In genomic region chrX:45709381-45709780, GRCh38 we compare ENCODE assay signal across 18 cellular contexts.
DNase-seq lines count a peak whose midpoint lies in the region; ATAC-seq and TF ChIP-seq lines count a peak whose summit lies in the region.
"Had no signal": no experiment of that assay in that cellular context is flagged by ENCODE, and none has a peak within 500 bp of the region (broad histone marks: within the 10 kb centered on the region; RNA-seq: fewer than 3 reads in every experiment).

No MANE protein-coding gene starts in this region.

- no peaks in the 10 kb centered on the region; the same call in 1 of the 2 replicates for H3K9me2 ChIP-seq in GM23248 (ENCODE audit: insufficient read depth)

- no peak overlapping the region for H3K4me3 ChIP-seq in AG10803 (ENCODE audit: low read length)
- no peak overlapping the region for H3K4me3 ChIP-seq in GM23248
- no peak overlapping the region for H3K4me3 ChIP-seq in fibroblast of lung (replicated peaks in 1 of 4; ENCODE audit: control extremely low read depth in 1 of 4, insufficient read depth in 1 of 4, low read depth in 3 of 4, low read length in 4 of 4)
- H3K4me3 ChIP-seq: heart left ventricle, mucosa of descending colon had no signal

- peaks cover 45% of the 10 kb centered on the region for H3K4me1 ChIP-seq in GM23248 (ENCODE audit: insufficient read depth)
- peaks cover 24% of the 10 kb centered on the region for H3K4me1 ChIP-seq in fibroblast of lung (ENCODE audit: control insufficient read depth, extremely low read depth, insufficient read depth, low read length)
- H3K4me1 ChIP-seq: heart left ventricle had no signal

- H3K27me3 ChIP-seq in GM23248 (replicated peaks; ENCODE audit: insufficient read depth) (no peaks in the 10 kb centered on the region), fibroblast of lung (ENCODE audit: control insufficient read depth, insufficient read depth, low read length) (no peaks in the 10 kb centered on the region)

- CTCF ChIA-PET in activated B cell treated with CpG ODN at 0.5 μM for 24 hours (lab: Charles Lee) = no interaction called here

- no peaks in the 10 kb centered on the region for H3K9me3 ChIP-seq in GM23248 (ENCODE audit: low read depth)
- no peaks in the 10 kb centered on the region for H3K9me3 ChIP-seq in fibroblast of lung (ENCODE audit: control insufficient read depth, insufficient read depth, low read depth, low read length)
- H3K9me3 ChIP-seq: heart left ventricle, mucosa of descending colon had no signal

- no peaks in the 10 kb centered on the region for H3K36me3 ChIP-seq in GM23248 (ENCODE audit: low read depth)
- H3K36me3 ChIP-seq in fibroblast of lung (ENCODE audit: control insufficient read depth, insufficient read depth, low read length) = no peaks in the 10 kb centered on the region
- H3K36me3 ChIP-seq: heart left ventricle had no signal

- peaks cover 59% of the 10 kb centered on the region for H3F3A ChIP-seq in GM23248 (ENCODE audit: insufficient read depth)

- intact Hi-C loops in activated B cell treated with CpG ODN at 0.5 μM for 24 hours (cut with micrococcal nuclease) = no loop called here

- H3K36me3 Mint-ChIP-seq in activated B cell treated with CpG ODN at 0.5 μM for 24 hours (ENCODE audit: low read depth) = no peaks in the 10 kb centered on the region

- H3K4me2 ChIP-seq in GM23248 (ENCODE audit: unreplicated experiment) (peak overlapping the region; percentile 49), fibroblast of lung (ENCODE audit: extremely low read depth, insufficient read depth, low read length) (no peak overlapping the region)

- POLR2A ChIA-PET in activated B cell treated with CpG ODN at 0.5 μM for 24 hours (lab: Charles Lee) = no interaction called here

- peak overlapping the region; percentile 62 for H3K27ac Mint-ChIP-seq in activated B cell treated with CpG ODN at 0.5 μM for 24 hours
- H3K27ac Mint-ChIP-seq: H9 had no signal

- H3K9me3 Mint-ChIP-seq in activated B cell treated with CpG ODN at 0.5 μM for 24 hours = no peaks in the 10 kb centered on the region

- H3K4me1 Mint-ChIP-seq in activated B cell treated with CpG ODN at 0.5 μM for 24 hours = peaks cover 22% of the 10 kb centered on the region
- H3K4me1 Mint-ChIP-seq: H9 had no signal

- in situ Hi-C loops in GM23248 (cut with MboI) = loop anchor here (25.0 kb wide), 1 partner anchor 197 kb away; no protein-coding TSS in a partner anchor

- H3K79me2 ChIP-seq in GM23248 (ENCODE audit: insufficient read depth) (no peaks in the 10 kb centered on the region), fibroblast of lung (ENCODE audit: control insufficient read depth, insufficient read depth, low read length) (no peaks in the 10 kb centered on the region)

- H3K4me3 Mint-ChIP-seq in activated B cell treated with CpG ODN at 0.5 μM for 24 hours = no peak overlapping the region
- H3K4me3 Mint-ChIP-seq: H9 had no signal

- no peak for TF ChIP-seq CTCF in AG10803 (conservative IDR thresholded peaks at IDR 0.05; ENCODE audit: low read length)
- no peak for TF ChIP-seq CTCF in activated B cell treated with CpG ODN at 0.5 μM for 24 hours (IDR thresholded peaks at IDR 0.05)
- no peak for TF ChIP-seq CTCF in fibroblast of lung (conservative IDR thresholded peaks at IDR 0.05 in 1 of 2, IDR thresholded peaks at IDR 0.05 in 1 of 2; ENCODE audit: low read depth in 1 of 2, low read length in 2 of 2)

- no peaks in the 10 kb centered on the region for H3K27me3 Mint-ChIP-seq in activated B cell treated with CpG ODN at 0.5 μM for 24 hours

- H3K27ac ChIP-seq in GM23248 (peak overlapping the region; percentile 93), fibroblast of lung (ENCODE audit: insufficient read depth, low read length) (peak overlapping the region; percentile 86)
- H3K27ac ChIP-seq: heart left ventricle, VCaP had no signal

- no peak for ATAC-seq in activated B cell treated with CpG ODN at 0.5 μM for 24 hours (ENCODE audit: low read depth)
- ATAC-seq in HG03521 (IDR thresholded peaks at IDR 0.05; ENCODE audit: unreplicated experiment) = no peak
- ATAC-seq in HG02610 (IDR thresholded peaks at IDR 0.05; ENCODE audit: unreplicated experiment) = no peak
- ATAC-seq: heart left ventricle, mucosa of descending colon had no signal

- DNase-seq in AG10803 (ENCODE audit: low read depth) = peak; percentile 36
- DNase-seq in GM23248 = peak; percentile 47
- DNase-seq in activated B cell treated with CpG ODN at 0.5 μM for 24 hours = no peak
- DNase-seq in fibroblast of lung (ENCODE audit: low read depth in 2 of 2) = peak in 1 of 2 donors; percentile 22
- DNase-seq in HPDE6-E6E7 (ENCODE audit: extremely low spot score) = no peak
- DNase-seq in SK-N-DZ (ENCODE audit: low spot score) = no peak
- DNase-seq: C1 segment of cervical spinal cord; DMS53; H9; heart left ventricle; KBM-7; kidney; mucosa of descending colon; NCI-H1417; stimulated activated CD4-positive, alpha-beta T cell treated with anti-CD3 and anti-CD28 coated beads, Interleukin-12 subunit alpha, Interleukin-12 subunit beta, amount 100 ng/mL, for 4 hours had no signal

- WGBS in GM23248 (ENCODE audit: low coverage in 1 of 2, low lambda C conversion rate in 2 of 2, missing lambda C conversion rate in 2 of 2), 2 experiments = 0 to 10% methylated on average over 1 of the region's 1 CpG

- H2AFZ ChIP-seq in GM23248 = no peak overlapping the region
- no peak overlapping the region for H2AFZ ChIP-seq in fibroblast of lung (ENCODE audit: low read length)

- H3K9ac ChIP-seq in GM23248 = peak overlapping the region; percentile 62
- no peak overlapping the region for H3K9ac ChIP-seq in fibroblast of lung (ENCODE audit: insufficient read depth, low read length)

- H4K20me1 ChIP-seq in GM23248 (ENCODE audit: insufficient read depth) = no peaks in the 10 kb centered on the region
- no peaks in the 10 kb centered on the region for H4K20me1 ChIP-seq in fibroblast of lung (ENCODE audit: control insufficient read depth, extremely low read depth, insufficient read depth, low read length)

Comparison
In these comparisons a context has a peak if more than half of its experiments do, and no peak if none do; other contexts are left out.
1. DNase-seq: peak in AG10803 (single experiment) and GM23248 (single experiment); none in activated B cell treated with CpG ODN at 0.5 μM for 24 hours (single experiment), HPDE6-E6E7 (single experiment) and SK-N-DZ (single experiment).